Comparison of ENCODE assay signal across 18 cellular contexts in the genomic region with DNA sequence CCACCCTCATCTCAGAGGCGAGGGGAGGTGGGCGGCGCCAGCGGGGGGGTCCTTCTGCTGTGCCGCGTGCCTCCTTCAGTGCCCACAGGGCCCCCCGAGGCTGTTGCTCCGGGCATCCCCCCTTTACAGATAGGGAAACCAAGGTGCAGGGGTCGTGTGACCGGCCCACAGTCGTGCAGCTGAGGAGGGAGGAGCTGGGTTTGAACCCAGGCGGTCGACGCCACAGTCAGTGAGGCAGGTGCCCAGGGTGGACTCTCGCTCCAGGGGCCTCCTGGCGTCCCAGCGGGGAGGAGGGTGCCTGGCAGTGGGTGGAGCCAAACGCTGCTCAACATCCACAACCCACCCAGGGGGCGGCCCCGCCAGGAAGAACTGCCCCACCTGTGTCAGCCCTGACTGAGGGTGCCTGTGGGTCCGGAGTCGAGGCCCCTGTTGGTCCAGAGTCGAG. TPM values are rescaled to one million over a fixed set of nuclear protein-coding genes. Genes with fewer than 3 reads are reported as not detected.
A peak's percentile ranks its signal among the peaks of the same experiment; 100 is the strongest.
DNase-seq lines count a peak whose midpoint lies in the region; ATAC-seq and TF ChIP-seq lines count a peak whose summit lies in the region.
"Had no signal": no experiment of that assay in that cellular context is flagged by ENCODE, and none has a peak within 500 bp of the region (broad histone marks: within the 10 kb centered on the region; RNA-seq: fewer than 3 reads in every experiment).

No MANE protein-coding gene starts in this region.

- H3K27me3 ChIP-seq in heart right ventricle, result peaks cover 0 to 92% (median 59%) of the 10 kb centered on the region in 7 donors
- H3K27me3 ChIP-seq in right cardiac atrium (ENCODE audit: control insufficient read depth, insufficient read depth), result no peaks in the 10 kb centered on the region

- H3K27ac ChIP-seq in heart right ventricle (no peak overlapping the region), right cardiac atrium (ENCODE audit: low read length) (no peak overlapping the region)
- H3K27ac ChIP-seq: A549, C4-2B had no signal

- intact Hi-C loops in left ventricle myocardium superior (cut with micrococcal nuclease), result no loop called here
- intact Hi-C loops in heart right ventricle (cut with DNase I), result no loop called here
- intact Hi-C loops in right cardiac atrium (cut with DNase I), result no loop called here
- intact Hi-C loops in posterior vena cava (cut with DNase I), result no loop called here

- H3K9me3 ChIP-seq in heart right ventricle, result no peaks in the 10 kb centered on the region
- H3K9me3 ChIP-seq in right cardiac atrium (ENCODE audit: control insufficient read depth, low read length), result no peaks in the 10 kb centered on the region
- H3K9me3 ChIP-seq: A549, BE2C had no signal

- H3K36me3 ChIP-seq in heart right ventricle, result no peaks in the 10 kb centered on the region
- H3K36me3 ChIP-seq: BE2C had no signal

- ATAC-seq in left ventricle myocardium superior, result no peak
- ATAC-seq in heart right ventricle, result no peak
- no peak for ATAC-seq in right cardiac atrium
- ATAC-seq: A549, GM23338 had no signal

- no peaks in the 10 kb centered on the region for H3K4me1 ChIP-seq in heart right ventricle
- H3K4me1 ChIP-seq in right cardiac atrium (ENCODE audit: control insufficient read depth, insufficient read depth, low read length), result no peaks in the 10 kb centered on the region
- H3K4me1 ChIP-seq: A549, BE2C had no signal

- no peak overlapping the region for H3K4me3 ChIP-seq in heart right ventricle
- no peak overlapping the region for H3K4me3 ChIP-seq in right cardiac atrium (ENCODE audit: low read length)
- H3K4me3 ChIP-seq: A549, GM23338 had no signal

- TF ChIP-seq CTCF in heart right ventricle (IDR thresholded peaks at IDR 0.05), result no peak

- WGBS in heart right ventricle, 2 donors, result 82 to 84% methylated on average over 23 of the region's 23 CpGs
- 83% methylated on average over 23 of the region's 23 CpGs for WGBS in right cardiac atrium

- DNase-seq in left ventricle myocardium superior (peak; percentile 15), heart right ventricle (no peak), right cardiac atrium (peak in 2 of 3 donors; percentile 45 to 47), posterior vena cava (ENCODE audit: low spot score) (peak; percentile 79), COLO829 (ENCODE audit: low spot score) (no peak), NCI-H524 treated with DMSO at 0.1 percent for 48 hours (lab: John Stamatoyannopoulos, UW) (no peak)
- DNase-seq: BE2C; CD4-positive, alpha-beta memory T cell; COR-L47; DMS153; DMS79 treated with DMSO at 0.1 percent for 48 hours; EL; H7 had no signal

RNA-seq across cellular contexts. Expression of a gene that starts 8.6 kb away (rescaled TPM):
- total RNA-seq in left ventricle myocardium superior (1.6 TPM), heart right ventricle (under 1 TPM in 1 of 10 donors, not detected in 9; 0.19 TPM), right cardiac atrium (under 1 TPM in 2 of 4 donors, not detected in 2; 0.14 to 0.21 TPM), posterior vena cava (not detected)
- polyA plus RNA-seq in heart right ventricle (under 1 TPM in 1 of 2 donors, not detected in 1; 0.01 TPM), right cardiac atrium (0.05 TPM)
- total RNA-seq: CD4-positive, alpha-beta memory T cell; HT-29 had no signal
- polyA plus RNA-seq: AG04450 had no signal

Comparison
In these comparisons a context has a peak if more than half of its experiments do, and no peak if none do; other contexts are left out.
1. DNase-seq: peak in left ventricle myocardium superior (single experiment), right cardiac atrium (2 of 3) and posterior vena cava (single experiment); none in heart right ventricle (0 of 2), COLO829 (single experiment) and NCI-H524 treated with DMSO at 0.1 percent for 48 hours (single experiment).